ENCODE assay signal across 7 cellular contexts in genomic region chr1:30824736-30825429, GRCh38.
A peak's percentile ranks its signal among the peaks of the same experiment; 100 is the strongest.
DNase-seq lines count a peak whose midpoint lies in the region; TF ChIP-seq lines count a peak whose summit lies in the region.

No MANE protein-coding gene starts in this region.

- no peaks in the 10 kb centered on the region for H3K9me3 Mint-ChIP-seq in HFFc6

- DNase-seq in HFFc6 = no peak
- DNase-seq in iPS DF 6.9 (ENCODE audit: low read depth, low spot score) = no peak
- DNase-seq in stomach = no peak
- no peak for DNase-seq in amniotic stem cell (lab: John Stamatoyannopoulos, UW)
- no peak for DNase-seq in Kasumi-1 (lab: John Stamatoyannopoulos, UW)
- no peak for DNase-seq in GF-D8 (lab: John Stamatoyannopoulos, UW)

- H3K4me3 ChIP-seq in iPS DF 6.9 (ENCODE audit: low read length) = peak overlapping the region; percentile 24; the same call in 1 of the 2 replicates
- peak overlapping the region; percentile 26 to 48 (median 38) for H3K4me3 ChIP-seq in stomach

- H3K27ac ChIP-seq in VCaP (peak overlapping the region; percentile 79; the same call in 1 of the 2 replicates), iPS DF 6.9 (ENCODE audit: low read length) (no peak overlapping the region), stomach (peak overlapping the region; percentile 92 to 97 (median 94))

- H3K9me3 ChIP-seq in iPS DF 6.9 (ENCODE audit: control insufficient read depth, insufficient read depth, low read length) = no peaks in the 10 kb centered on the region
- no peaks in the 10 kb centered on the region for H3K9me3 ChIP-seq in stomach

- H3K4me1 ChIP-seq in iPS DF 6.9 (ENCODE audit: control insufficient read depth, insufficient read depth, low read length) (peaks cover 4% of the 10 kb centered on the region), stomach (peaks cover 22 to 47% (median 34%) of the 10 kb centered on the region in 4 donors)

- H3K36me3 ChIP-seq in iPS DF 6.9 (ENCODE audit: control insufficient read depth, insufficient read depth, low read length) = no peaks in the 10 kb centered on the region
- H3K36me3 ChIP-seq in stomach = no peaks in the 10 kb centered on the region

- H3K27me3 ChIP-seq in iPS DF 6.9 (ENCODE audit: control insufficient read depth, insufficient read depth, low read length) (no peaks in the 10 kb centered on the region), stomach (peaks cover 0 to 17% (median 0%) of the 10 kb centered on the region in 3 donors)

- H3K4me3 Mint-ChIP-seq in HFFc6 = peak overlapping the region; percentile 92

- intact Hi-C loops in stomach (cut with DNase I; ENCODE audit: low total_unique reads) = no loop called here

- peaks cover 39% of the 10 kb centered on the region for H3K4me1 Mint-ChIP-seq in HFFc6 (ENCODE audit: low read depth)

- no CpG with 5 or more reads among the region's 12 CpGs for WGBS in iPS DF 6.9 (ENCODE audit: insufficient coverage, insufficient read length)
- WGBS in stomach, 5 donors = 19 to 26% (median 22%) methylated on average over 10 to 12 of the region's 12 CpGs

- peaks cover 23% of the 10 kb centered on the region for H3K27me3 Mint-ChIP-seq in HFFc6 (ENCODE audit: insufficient read depth)

- no peak for TF ChIP-seq CTCF in HFFc6 (IDR thresholded peaks at IDR 0.05)
- no peak for TF ChIP-seq CTCF in VCaP (conservative IDR thresholded peaks at IDR 0.05)
- TF ChIP-seq CTCF in stomach (IDR thresholded peaks at IDR 0.05) = no peak

- TF ChIP-seq POLR2A in stomach (IDR thresholded peaks at IDR 0.05) = no peak

- TF ChIP-seq EP300 in stomach (IDR thresholded peaks at IDR 0.05) = no peak

- H3K36me3 Mint-ChIP-seq in HFFc6 (ENCODE audit: low read depth) = no peaks in the 10 kb centered on the region

- H3K27ac Mint-ChIP-seq in HFFc6 = peak overlapping the region; percentile 97; the same call in 1 of the 2 replicates
